In genomic region chr7:43792471-43792870, GRCh38 we compare ENCODE assay signal across 26 cellular contexts.
"Had no signal": no experiment of that assay in that cellular context is flagged by ENCODE, and none has a peak within 500 bp of the region (broad histone marks: within the 10 kb centered on the region; RNA-seq: fewer than 3 reads in every experiment).

No MANE protein-coding gene starts in this region.

- ATAC-seq: activated naive CD4-positive, alpha-beta T cell treated with anti-CD3 and anti-CD28 coated beads, Interleukin-2, amount 50 U/mL, for 72 hours; activated T-cell treated with anti-CD3 and anti-CD28 coated beads, Interleukin-2, amount 50 U/mL, for 72 hours; natural killer cell; sciatic nerve; stimulated activated naive B cell treated with anti-CD40 and anti-IgM and Interleukin-4, amounts not matched to agents 10 μg/mL and 1 μg/mL and 100 μg/mL, for 72 hours had no signal

- H3K27ac ChIP-seq: dorsolateral prefrontal cortex, lower lobe of right lung, ovary had no signal

- H3K4me3 Mint-ChIP-seq: activated CD4-positive, alpha-beta memory T cell treated with anti-CD3 and anti-CD28 coated beads for 36 hours; activated CD4-positive, alpha-beta T cell treated with anti-CD3 and anti-CD28 coated beads, Interleukin-2, amount 10 ng/mL, durations not matched to agents 24 days and 14 days; activated T-cell treated with anti-CD3 and anti-CD28 coated beads, Interleukin-2, amount 50 U/mL, for 72 hours; central memory CD8-positive, alpha-beta T cell; natural killer cell; stimulated activated naive B cell treated with anti-CD40 and anti-IgM and Interleukin-4, amounts not matched to agents 10 μg/mL and 1 μg/mL and 100 μg/mL, for 72 hours had no signal

- H3K9me3 Mint-ChIP-seq: activated CD4-positive, alpha-beta memory T cell treated with anti-CD3 and anti-CD28 coated beads for 36 hours; activated CD4-positive, alpha-beta T cell treated with anti-CD3 and anti-CD28 coated beads, Interleukin-2, amount 10 ng/mL, durations not matched to agents 24 days and 14 days; activated naive CD4-positive, alpha-beta T cell treated with anti-CD3 and anti-CD28 coated beads, Interleukin-2, amount 50 U/mL, for 72 hours; activated T-cell treated with anti-CD3 and anti-CD28 coated beads, Interleukin-2, amount 50 U/mL, for 72 hours; central memory CD8-positive, alpha-beta T cell; natural killer cell; stimulated activated naive B cell treated with anti-CD40 and anti-IgM and Interleukin-4, amounts not matched to agents 10 μg/mL and 1 μg/mL and 100 μg/mL, for 72 hours had no signal

- H3K27me3 ChIP-seq: dorsolateral prefrontal cortex, left lung, ovary, transverse colon had no signal

- H3K4me3 ChIP-seq: dorsolateral prefrontal cortex, left lung, lower lobe of right lung, ovary, smooth muscle cell, transverse colon had no signal

- H3K4me1 Mint-ChIP-seq: central memory CD8-positive, alpha-beta T cell; natural killer cell; stimulated activated naive B cell treated with anti-CD40 and anti-IgM and Interleukin-4, amounts not matched to agents 10 μg/mL and 1 μg/mL and 100 μg/mL, for 72 hours had no signal

- H3K9me3 ChIP-seq: left lung, lower lobe of right lung, ovary, transverse colon had no signal

- H3K27me3 Mint-ChIP-seq: activated CD4-positive, alpha-beta memory T cell treated with anti-CD3 and anti-CD28 coated beads for 36 hours; activated CD4-positive, alpha-beta T cell treated with anti-CD3 and anti-CD28 coated beads, Interleukin-2, amount 10 ng/mL, durations not matched to agents 24 days and 14 days; central memory CD8-positive, alpha-beta T cell; progenitor cell of endocrine pancreas; stimulated activated naive B cell treated with anti-CD40 and anti-IgM and Interleukin-4, amounts not matched to agents 10 μg/mL and 1 μg/mL and 100 μg/mL, for 72 hours had no signal

- DNase-seq: activated CD4-positive, alpha-beta memory T cell treated with anti-CD3 and anti-CD28 coated beads for 36 hours; activated CD4-positive, alpha-beta T cell treated with anti-CD3 and anti-CD28 coated beads, Interleukin-2, amount 10 ng/mL, durations not matched to agents 24 days and 14 days; activated CD4-positive, CD25-positive, alpha-beta regulatory T cell treated with anti-CD3 and anti-CD28 coated beads, Interleukin-2, amount 50 U/mL, for 72 hours; activated naive CD4-positive, alpha-beta T cell; activated T-cell treated with anti-CD3 and anti-CD28 coated beads for 4 hours; activated T-cell treated with anti-CD3 and anti-CD28 coated beads, Interleukin-2, amount 50 U/mL, for 72 hours; anterior cingulate cortex; dorsolateral prefrontal cortex; effector memory CD4-positive, alpha-beta T cell; foreskin fibroblast; left lung; lower lobe of right lung; mesenchymal stem cell; natural killer cell; retina; stimulated activated CD4-positive, alpha-beta T cell treated with anti-CD3 and anti-CD28 coated beads, Interleukin-1b, Interleukin-23, amount 100 ng/mL, for 48 hours; stimulated activated CD4-positive, alpha-beta T cell treated with anti-CD3 and anti-CD28 coated beads, Interleukin-4, amount 100 ng/mL, for 4 hours; stimulated activated naive B cell treated with anti-CD40 and anti-IgM and Interleukin-4, amounts not matched to agents 10 μg/mL and 1 μg/mL and 100 μg/mL, for 72 hours; T-helper 2 cell; transverse colon had no signal

- H3K4me2 ChIP-seq: smooth muscle cell had no signal

- H3K27ac Mint-ChIP-seq: activated CD4-positive, alpha-beta memory T cell treated with anti-CD3 and anti-CD28 coated beads for 36 hours; activated CD4-positive, alpha-beta T cell treated with anti-CD3 and anti-CD28 coated beads, Interleukin-2, amount 10 ng/mL, durations not matched to agents 24 days and 14 days; activated naive CD4-positive, alpha-beta T cell treated with anti-CD3 and anti-CD28 coated beads, Interleukin-2, amount 50 U/mL, for 72 hours; activated T-cell treated with anti-CD3 and anti-CD28 coated beads, Interleukin-2, amount 50 U/mL, for 72 hours; natural killer cell; progenitor cell of endocrine pancreas; stimulated activated naive B cell treated with anti-CD40 and anti-IgM and Interleukin-4, amounts not matched to agents 10 μg/mL and 1 μg/mL and 100 μg/mL, for 72 hours had no signal

- H3K4me1 ChIP-seq: left lung had no signal

- H3K36me3 ChIP-seq: ovary, transverse colon had no signal
